Comparison of ENCODE assay signal across 9 cellular contexts in the genomic region with DNA sequence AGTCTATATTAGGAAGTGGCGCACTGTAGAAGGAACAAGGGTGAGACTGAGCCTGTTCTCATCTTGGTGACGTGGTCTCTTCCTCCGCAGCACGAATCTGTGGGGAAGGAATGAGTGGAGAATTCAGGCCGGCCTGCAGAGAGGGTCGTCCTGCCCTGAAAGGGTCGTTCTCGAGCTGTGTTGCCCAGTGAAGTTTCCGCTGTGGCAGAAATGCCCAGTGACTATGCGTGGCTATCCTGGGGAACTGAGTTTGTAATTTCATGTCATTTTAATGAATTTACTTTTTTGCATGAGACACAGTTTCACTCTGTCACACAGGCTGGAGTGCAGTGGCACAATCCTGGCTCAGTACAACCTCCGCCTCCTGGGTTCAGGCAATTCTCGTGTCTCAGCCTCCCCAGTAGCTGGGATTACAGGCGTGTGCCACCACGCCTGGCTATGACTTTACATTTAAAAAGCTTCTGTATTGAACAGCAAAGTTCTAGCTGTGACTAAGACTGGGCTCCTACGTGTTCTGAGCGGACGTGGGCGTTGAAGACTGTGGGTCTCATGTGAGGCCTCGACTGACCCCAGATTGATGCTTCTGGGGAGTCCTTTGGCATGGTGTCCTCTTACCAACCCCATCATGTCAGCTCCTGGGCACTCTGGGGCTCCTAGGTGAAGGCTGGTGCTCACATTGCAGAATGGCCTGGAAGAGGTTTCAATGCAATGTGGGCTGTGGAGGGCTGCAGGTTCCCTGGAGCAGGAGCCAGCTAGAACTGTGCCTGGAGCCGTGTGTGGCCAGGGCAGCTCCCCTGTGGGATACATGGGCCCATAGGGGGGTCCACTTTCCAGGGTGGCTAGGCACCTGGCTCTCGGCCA. TPM values are rescaled to one million over a fixed set of nuclear protein-coding genes. Genes with fewer than 3 reads are reported as not detected.
DNase-seq lines count a peak whose midpoint lies in the region; ATAC-seq and TF ChIP-seq lines count a peak whose summit lies in the region.
"Had no signal": no experiment of that assay in that cellular context is flagged by ENCODE, and none has a peak within 500 bp of the region (broad histone marks: within the 10 kb centered on the region; RNA-seq: fewer than 3 reads in every experiment).

No MANE protein-coding gene starts in this region.

- peak overlapping the region; percentile 44; the same call in 1 of the 2 replicates for H3K23ac ChIP-seq in IMR-90 (ENCODE audit: low read depth, low read length)
- no peak overlapping the region for H3K23ac ChIP-seq in neuronal stem cell (ENCODE audit: low read depth, low read length, poor library complexity)

- H2AK9ac ChIP-seq in IMR-90 (replicated peaks; ENCODE audit: low read depth, low read length, poor library complexity): peak overlapping the region; percentile 99

- peaks cover 31% of the 10 kb centered on the region for H4K20me1 ChIP-seq in IMR-90 (ENCODE audit: insufficient read depth, low read length)

- peak overlapping the region; percentile 80 for H2BK20ac ChIP-seq in IMR-90 (ENCODE audit: low read depth, low read length)

- H3K9me3 ChIP-seq in A673 (ENCODE audit: low read depth, low read length, poor library complexity, severe bottlenecking) (no peaks in the 10 kb centered on the region), IMR-90 (ENCODE audit: control insufficient read depth, insufficient read depth, low read length) (no peaks in the 10 kb centered on the region), ectodermal cell (ENCODE audit: control insufficient read depth, low read length) (no peaks in the 10 kb centered on the region), neuronal stem cell (replicated peaks in 1 of 2; ENCODE audit: control insufficient read depth in 2 of 2, insufficient read depth in 1 of 2, low read depth in 1 of 2, low read length in 2 of 2) (no peaks in the 10 kb centered on the region)

- H4K91ac ChIP-seq in IMR-90 (ENCODE audit: insufficient read depth, low read depth, low read length) (peak overlapping the region; percentile 77), neuronal stem cell (ENCODE audit: low read depth, low read length, poor library complexity) (no peak overlapping the region)

- H2AK5ac ChIP-seq in IMR-90 (ENCODE audit: low read depth, low read length): peak overlapping the region; percentile 95
- H2AK5ac ChIP-seq in neuronal stem cell (ENCODE audit: low read depth, low read length): peak overlapping the region; percentile 33

- peak overlapping the region; percentile 41 for H4K5ac ChIP-seq in IMR-90 (ENCODE audit: low read depth, low read length)

- H2AFZ ChIP-seq in IMR-90 (replicated peaks; ENCODE audit: low read length, poor library complexity) (peak overlapping the region; percentile 1), neuronal stem cell (ENCODE audit: low read length) (peak overlapping the region; percentile 1)

- H3K9me1 ChIP-seq in IMR-90 (ENCODE audit: insufficient read depth, low read length): peaks cover 31% of the 10 kb centered on the region; the same call in 1 of the 2 replicates

- TF ChIP-seq CTCF in A673 (conservative IDR thresholded peaks at IDR 0.05; ENCODE audit: low read depth, low read length) (no peak), IMR-90 (conservative IDR thresholded peaks at IDR 0.05; ENCODE audit: low read depth, low read length) (no peak)

- ATAC-seq in IMR-90 (ENCODE audit: low read depth): no peak

- POLR2A ChIA-PET in A673 (lab: Charles Lee; ENCODE audit: low non-redundant PET) (no interaction called here), IMR-90 (lab: Charles Lee; ENCODE audit: unreplicated experiment) (no interaction called here)

- intact Hi-C loops in A673 (cut with micrococcal nuclease; ENCODE audit: unreplicated experiment) (no loop called here), IMR-90 (cut with micrococcal nuclease) (loop anchor here (5.0 kb wide), 1 partner anchor 155 kb away; no protein-coding TSS in a partner anchor)

- in situ Hi-C loops in IMR-90 (cut with MboI; ENCODE audit: low sequenced_read_pairs) (loop anchor here (5.0 kb wide), 1 partner anchor 160 kb away; a partner anchor contains a TSS), G401 (cut with HindIII; ENCODE audit: low sequenced_read_pairs) (no loop called here)

- peak overlapping the region; percentile 86 for H2BK5ac ChIP-seq in IMR-90 (ENCODE audit: low read depth, low read length, poor library complexity, severe bottlenecking)
- no peak overlapping the region for H2BK5ac ChIP-seq in neuronal stem cell (ENCODE audit: low read length)

- H3K18ac ChIP-seq in IMR-90 (ENCODE audit: low read depth, low read length): 0 out of 2 replicates have a peak overlapping the region, but pooled peaks have one; percentile 1
- H3K18ac ChIP-seq in neuronal stem cell (ENCODE audit: low read length): peak overlapping the region; percentile 53

- H3K4me2 ChIP-seq in IMR-90 (ENCODE audit: low read depth, low read length) (peak overlapping the region; percentile 61; the same call in 1 of the 2 replicates), neuronal stem cell (ENCODE audit: insufficient read depth, low read length, poor library complexity, severe bottlenecking) (peak overlapping the region; percentile 30)

- H3K79me1 ChIP-seq in IMR-90 (ENCODE audit: low read depth in 1 of 2, low read length in 2 of 2): peaks cover 38 to 88% of the 10 kb centered on the region in 2 experiments
- H3K79me1 ChIP-seq in neuronal stem cell (ENCODE audit: low read depth, low read length): peaks cover 13% of the 10 kb centered on the region

- H2BK15ac ChIP-seq in IMR-90 (ENCODE audit: low read depth, low read length) (peak overlapping the region; percentile 83; the same call in 2 of the 3 replicates), neuronal stem cell (ENCODE audit: low read length) (no peak overlapping the region)

- H3K4me3 ChIP-seq in A673 (ENCODE audit: low read depth, low read length, poor library complexity, severe bottlenecking): no peak overlapping the region
- H3K4me3 ChIP-seq in IMR-90 (ENCODE audit: insufficient read depth, low read depth, low read length): no peak overlapping the region
- peak overlapping the region; percentile 4 for H3K4me3 ChIP-seq in ectodermal cell (ENCODE audit: insufficient read depth, low read depth, low read length)
- H3K4me3 ChIP-seq in neuronal stem cell (ENCODE audit: low read length in 2 of 2): no peak overlapping the region

- DNase-seq in A673 (ENCODE audit: low spot score) (no peak), IMR-90 (no peak), neuronal stem cell (ENCODE audit: low spot score) (no peak), NCI-H2029 treated with DMSO at 0.1 percent for 48 hours (lab: John Stamatoyannopoulos, UW) (no peak), G401 (ENCODE audit: low spot score) (no peak), GM19240 (ENCODE audit: insufficient read length, low spot score) (no peak)
- DNase-seq in stimulated activated CD4-positive, alpha-beta T cell treated with anti-CD3 and anti-CD28 coated beads, Interleukin-2, amount 100 ng/mL, for 24 hours: no peak

- no peak overlapping the region for H2BK12ac ChIP-seq in neuronal stem cell (ENCODE audit: low read length)

- TF ChIP-seq POLR2A in IMR-90 (IDR thresholded peaks at IDR 0.05; ENCODE audit: low read depth, low read length): no peak

- H3K27ac ChIP-seq in A673 (ENCODE audit: low read depth, low read length, poor library complexity, severe bottlenecking) (peak overlapping the region; percentile 80), IMR-90 (ENCODE audit: insufficient read depth, low read length) (peak overlapping the region; percentile 78), ectodermal cell (ENCODE audit: insufficient read depth, low read depth, low read length, poor library complexity, severe bottlenecking) (peak overlapping the region; percentile 99), neuronal stem cell (replicated peaks; ENCODE audit: low read length) (peak overlapping the region; percentile 16)

- H4K8ac ChIP-seq in IMR-90 (ENCODE audit: low read depth in 2 of 2, low read length in 2 of 2): peak overlapping the region in 1 of 2 experiments; percentile 91; a peak in 2 of 4 replicates
- H4K8ac ChIP-seq in neuronal stem cell (ENCODE audit: low read depth, low read length): no peak overlapping the region

- H3K4ac ChIP-seq in IMR-90 (ENCODE audit: low read depth, low read length) (peak overlapping the region; percentile 92), neuronal stem cell (ENCODE audit: low read length) (no peak overlapping the region)

- dilution Hi-C loops in IMR-90 (cut with HindIII; ENCODE audit: low sequenced_read_pairs, unreplicated experiment): no loop called here

- H3K9ac ChIP-seq in IMR-90 (ENCODE audit: low read depth, low read length) (peak overlapping the region; percentile 42), neuronal stem cell (ENCODE audit: low read depth, low read length, poor library complexity) (no peak overlapping the region)

- peaks cover 16% of the 10 kb centered on the region for H3K36me3 ChIP-seq in A673 (ENCODE audit: insufficient read depth, low read length, poor library complexity, severe bottlenecking)
- peaks cover 14% of the 10 kb centered on the region for H3K36me3 ChIP-seq in IMR-90 (ENCODE audit: control insufficient read depth, insufficient read depth, low read length)
- H3K36me3 ChIP-seq in ectodermal cell (ENCODE audit: control insufficient read depth, insufficient read depth, low read length): peaks cover 2% of the 10 kb centered on the region
- peaks cover 15 to 23% of the 10 kb centered on the region in 2 donors for H3K36me3 ChIP-seq in neuronal stem cell (replicated peaks in 1 of 2; ENCODE audit: control insufficient read depth in 2 of 2, insufficient read depth in 2 of 2, low read length in 2 of 2)

- H3K4me1 ChIP-seq in A673 (ENCODE audit: insufficient read depth, low read length, poor library complexity, severe bottlenecking) (peaks cover 55% of the 10 kb centered on the region), IMR-90 (ENCODE audit: control insufficient read depth, insufficient read depth, low read length) (peaks cover 43% of the 10 kb centered on the region), ectodermal cell (ENCODE audit: control insufficient read depth, insufficient read depth, low read length) (peaks cover 29% of the 10 kb centered on the region), neuronal stem cell (ENCODE audit: control insufficient read depth in 2 of 2, insufficient read depth in 1 of 2, low read depth in 1 of 2, low read length in 2 of 2) (peaks cover 30 to 45% of the 10 kb centered on the region in 2 donors)

- H2BK120ac ChIP-seq in IMR-90 (ENCODE audit: low read depth, low read length) (peak overlapping the region; percentile 84), neuronal stem cell (ENCODE audit: low read depth, low read length) (peak overlapping the region; percentile 2)

- 92% methylated on average over 13 of the region's 21 CpGs; no CpG with 5 or more reads in 1 of the 2 experiments for WGBS in IMR-90 (ENCODE audit: extremely low coverage in 2 of 2, insufficient read length in 1 of 2), 2 experiments
- WGBS in ectodermal cell, 2 experiments: 84 to 86% methylated on average over 21 of the region's 21 CpGs
- no CpG with 5 or more reads among the region's 21 CpGs for WGBS in neuronal stem cell (ENCODE audit: extremely low coverage in 2 of 2, insufficient read length in 2 of 2, insufficient replicate concordance in 1 of 2), 2 donors

- no peak for TF ChIP-seq RAD21 in IMR-90 (IDR thresholded peaks at IDR 0.05; ENCODE audit: low read length)

- H3K27me3 ChIP-seq in A673 (replicated peaks; ENCODE audit: insufficient read depth, low read depth, low read length, poor library complexity) (no peaks in the 10 kb centered on the region), IMR-90 (ENCODE audit: control insufficient read depth, insufficient read depth, low read length) (no peaks in the 10 kb centered on the region), ectodermal cell (ENCODE audit: control insufficient read depth, insufficient read depth, low read length, poor library complexity, severe bottlenecking) (no peaks in the 10 kb centered on the region), neuronal stem cell (ENCODE audit: control insufficient read depth in 3 of 3, insufficient read depth in 3 of 3, low read depth in 1 of 3, low read length in 3 of 3) (no peaks in the 10 kb centered on the region)

- no TSS peak for BruUV-seq in A673 (replicated peaks; lab: Mats Ljungman, UMichigan)
- BruUV-seq in IMR-90 (replicated peaks; lab: Mats Ljungman, UMichigan): no TSS peak

- H3K56ac ChIP-seq in IMR-90 (ENCODE audit: extremely low read depth, insufficient read depth, low read length): peak overlapping the region; percentile 82; the same call in 1 of the 2 replicates

- H3K14ac ChIP-seq in IMR-90 (replicated peaks; ENCODE audit: low read depth, low read length) (peak overlapping the region; percentile 95), neuronal stem cell (ENCODE audit: low read length) (no peak overlapping the region)

- CTCF ChIA-PET in A673 (lab: Charles Lee): no interaction called here
- CTCF ChIA-PET in IMR-90 (lab: Yijun Ruan, JAX): interaction anchor here (3.2 kb wide), 1 partner anchor 20 kb away, joined by 16 read pairs; no protein-coding TSS in a partner anchor

RNA-seq across cellular contexts. Expression of a gene that starts 29.4 kb away (rescaled TPM):
- total RNA-seq in A673 (2021): 24.7 and 26.1 TPM in 2 replicates
- 17.9 and 20.3 TPM in 2 replicates for total RNA-seq in IMR-90 (2012; rRNA removed)
- polyA plus RNA-seq in IMR-90 (2012; rRNA removed): 14.0 and 19.1 TPM in 2 replicates
- polyA plus RNA-seq in IMR-90 (2012; cell fraction: cytosol; rRNA removed): 11.0 and 16.7 TPM in 2 replicates
- polyA plus RNA-seq in IMR-90 (2012; cell fraction: nucleus; rRNA removed; ENCODE audit: low replicate concordance): 61.0 and 98.5 TPM in 2 replicates
- 10.5 TPM for polyA plus RNA-seq in ectodermal cell (2013, experiment 1 of 4)
- polyA plus RNA-seq in ectodermal cell (2013, experiment 2 of 4): 9.7 TPM
- 7.8 TPM for polyA plus RNA-seq in ectodermal cell (2013, experiment 3 of 4)
- 7.4 TPM for polyA plus RNA-seq in ectodermal cell (2013, experiment 4 of 4)
- 7.8 TPM for polyA plus RNA-seq in neuronal stem cell (2013, experiment 1 of 2)
- polyA plus RNA-seq in neuronal stem cell (2013, experiment 2 of 2): 7.4 TPM
- total RNA-seq in G401 (2014; rRNA removed; shearing (Covaris generic)): 25.5 and 29.0 TPM in 2 replicates

RNA-seq across cellular contexts. Expression of a gene that starts 30.1 kb away (rescaled TPM):
- total RNA-seq in A673 (2021): 120 and 122 TPM in 2 replicates
- 90.3 and 107 TPM in 2 replicates for total RNA-seq in IMR-90 (2012; rRNA removed)
- 99.2 and 100 TPM in 2 replicates for polyA plus RNA-seq in IMR-90 (2012; rRNA removed)
- polyA plus RNA-seq in IMR-90 (2012; cell fraction: cytosol; rRNA removed): 69.7 and 115 TPM in 2 replicates
- polyA plus RNA-seq in IMR-90 (2012; cell fraction: nucleus; rRNA removed; ENCODE audit: low replicate concordance): 116 and 217 TPM in 2 replicates
- polyA plus RNA-seq in ectodermal cell (2013, experiment 1 of 4): 48.7 TPM
- polyA plus RNA-seq in ectodermal cell (2013, experiment 2 of 4): 48.7 TPM
- polyA plus RNA-seq in ectodermal cell (2013, experiment 3 of 4): 35.3 TPM
- 41.3 TPM for polyA plus RNA-seq in ectodermal cell (2013, experiment 4 of 4)
- polyA plus RNA-seq in neuronal stem cell (2013, experiment 1 of 2): 19.0 TPM
- polyA plus RNA-seq in neuronal stem cell (2013, experiment 2 of 2): 21.6 TPM
- total RNA-seq in G401 (2014; rRNA removed; shearing (Covaris generic)): 85.7 and 122 TPM in 2 replicates

RNA-seq across cellular contexts. Expression of a gene that starts 30.3 kb away (rescaled TPM):
- total RNA-seq in A673 (2021): 9.3 and 10.8 TPM in 2 replicates
- total RNA-seq in IMR-90 (2012; rRNA removed): 8.3 and 9.7 TPM in 2 replicates
- polyA plus RNA-seq in IMR-90 (2012; rRNA removed): 10.1 and 10.4 TPM in 2 replicates
- polyA plus RNA-seq in IMR-90 (2012; cell fraction: cytosol; rRNA removed): 7.8 and 9.2 TPM in 2 replicates
- polyA plus RNA-seq in IMR-90 (2012; cell fraction: nucleus; rRNA removed; ENCODE audit: low replicate concordance): 3.5 and 5.6 TPM in 2 replicates
- polyA plus RNA-seq in ectodermal cell (2013, experiment 1 of 4): 13.7 TPM
- polyA plus RNA-seq in ectodermal cell (2013, experiment 2 of 4): 8.9 TPM
- polyA plus RNA-seq in ectodermal cell (2013, experiment 3 of 4): 10.0 TPM
- 10.9 TPM for polyA plus RNA-seq in ectodermal cell (2013, experiment 4 of 4)
- 6.9 TPM for polyA plus RNA-seq in neuronal stem cell (2013, experiment 1 of 2)
- 7.8 TPM for polyA plus RNA-seq in neuronal stem cell (2013, experiment 2 of 2)
- total RNA-seq in G401 (2014; rRNA removed; shearing (Covaris generic)): 5.4 and 6.6 TPM in 2 replicates

RNA-seq across cellular contexts. Expression of a gene that starts 51.9 kb away (rescaled TPM):
- total RNA-seq in A673 (2021): not detected in 2 replicates
- not detected in 2 replicates for total RNA-seq in IMR-90 (2012; rRNA removed)
- not detected in 2 replicates for polyA plus RNA-seq in IMR-90 (2012; rRNA removed)
- not detected in 2 replicates for polyA plus RNA-seq in IMR-90 (2012; cell fraction: cytosol; rRNA removed)
- polyA plus RNA-seq in IMR-90 (2012; cell fraction: nucleus; rRNA removed; ENCODE audit: low replicate concordance): not detected in 2 replicates
- polyA plus RNA-seq in ectodermal cell (2013, experiment 1 of 4): not detected
- not detected for polyA plus RNA-seq in ectodermal cell (2013, experiment 2 of 4)
- not detected for polyA plus RNA-seq in ectodermal cell (2013, experiment 3 of 4)
- not detected for polyA plus RNA-seq in ectodermal cell (2013, experiment 4 of 4)
- 0.08 TPM for polyA plus RNA-seq in neuronal stem cell (2013, experiment 1 of 2)
- polyA plus RNA-seq in neuronal stem cell (2013, experiment 2 of 2): 0.10 TPM
- 13.5 TPM in 1 of 2 replicates, not detected in the other for total RNA-seq in G401 (2014; rRNA removed; shearing (Covaris generic))
- total RNA-seq: HT1080 had no signal

Comparison
In these comparisons a context has a peak if more than half of its experiments do, and no peak if none do; other contexts are left out.
1. H3K27ac ChIP-seq: peak in every context shown above with its lines; median percentile 99 in ectodermal cell; 80 in A673; 78 in IMR-90; 16 in neuronal stem cell.